ENCODE assay signal across 8 cellular contexts in genomic region chr18:13726972-13727331, GRCh38. TPM values are rescaled to one million over a fixed set of nuclear protein-coding genes. Genes with fewer than 3 reads are reported as not detected.
DNase-seq lines count a peak whose midpoint lies in the region; ATAC-seq and TF ChIP-seq lines count a peak whose summit lies in the region.

No MANE protein-coding gene starts in this region.

- H3K4me1 ChIP-seq in aorta (ENCODE audit: control insufficient read depth in 1 of 2, insufficient read depth in 2 of 2, low read length in 2 of 2) = peaks cover 0 to 3% of the 10 kb centered on the region in 2 donors

- H3K4me3 ChIP-seq in fibroblast of the aortic adventitia (ENCODE audit: low read depth, low read length) (peak overlapping the region; percentile 80), aorta (ENCODE audit: low read length in 2 of 2) (peak overlapping the region; percentile 71 to 90)

- H3K27ac ChIP-seq in aorta (ENCODE audit: low read depth in 1 of 2, low read length in 2 of 2) = peak overlapping the region; percentile 49 to 84

- peaks cover 57% of the 10 kb centered on the region for H3K36me3 Mint-ChIP-seq in activated T-cell treated with anti-CD3 and anti-CD28 coated beads, Interleukin-2, amount 50 U/mL, for 24 hours (ENCODE audit: low read depth)

- 0 to 1% methylated on average over 30 of the region's 30 CpGs for WGBS in aorta, 2 donors

- intact Hi-C loops in aorta (cut with DNase I) = loop anchor here in 1 of 2 donors (5.0 to 10.0 kb wide), 4 partner anchors 40 to 510 kb away; partner anchors contain the start of gene LDLRAD4

- H3K4me3 Mint-ChIP-seq in activated T-cell treated with anti-CD3 and anti-CD28 coated beads, Interleukin-2, amount 50 U/mL, for 24 hours = peak overlapping the region; percentile 97

- H3K27me3 Mint-ChIP-seq in activated T-cell treated with anti-CD3 and anti-CD28 coated beads, Interleukin-2, amount 50 U/mL, for 24 hours = no peaks in the 10 kb centered on the region

- DNase-seq in EL (peak; percentile 59), Kasumi-1 (lab: John Stamatoyannopoulos, UW) (peak; percentile 41 to 48), fibroblast of the aortic adventitia (ENCODE audit: low read depth) (no peak), occipital lobe (lab: John Stamatoyannopoulos, UW) (peak; percentile 37), aorta (peak; percentile 79 to 84)
- no peak for DNase-seq in activated T-cell treated with anti-CD3 and anti-CD28 coated beads, Interleukin-2, amount 50 U/mL, for 24 hours

- no peaks in the 10 kb centered on the region for H3K9me3 Mint-ChIP-seq in activated T-cell treated with anti-CD3 and anti-CD28 coated beads, Interleukin-2, amount 50 U/mL, for 24 hours

- no peaks in the 10 kb centered on the region for H3K9me3 ChIP-seq in aorta (ENCODE audit: control insufficient read depth, low read length)

- H3K4me1 Mint-ChIP-seq in activated T-cell treated with anti-CD3 and anti-CD28 coated beads, Interleukin-2, amount 50 U/mL, for 24 hours (ENCODE audit: low read depth) = peaks cover 64% of the 10 kb centered on the region

- peak; percentile 17 for ATAC-seq in GM21723 (IDR thresholded peaks at IDR 0.05; ENCODE audit: unreplicated experiment)
- ATAC-seq in aorta (ENCODE audit: low FRiP score) = peak; percentile 72
- ATAC-seq in GM18502 (IDR thresholded peaks at IDR 0.05; ENCODE audit: poor library complexity, unreplicated experiment) = no peak

- peak overlapping the region; percentile 99 for H3K27ac Mint-ChIP-seq in activated T-cell treated with anti-CD3 and anti-CD28 coated beads, Interleukin-2, amount 50 U/mL, for 24 hours

- no peak for TF ChIP-seq CTCF in fibroblast of the aortic adventitia (IDR thresholded peaks at IDR 0.05; ENCODE audit: insufficient read depth, low read length)

- no peaks in the 10 kb centered on the region for H3K36me3 ChIP-seq in aorta (ENCODE audit: control insufficient read depth in 1 of 2, insufficient read depth in 2 of 2, low read length in 1 of 2)

- no peaks in the 10 kb centered on the region for H3K27me3 ChIP-seq in aorta (ENCODE audit: control insufficient read depth in 1 of 2, insufficient read depth in 2 of 2, low read length in 1 of 2)

RNA-seq across cellular contexts. Expression of gene RNMT, which starts 0.5 kb away (rescaled TPM):
- 30.0 and 65.0 TPM in 2 replicates for total RNA-seq in fibroblast of the aortic adventitia (ENCODE audit: low replicate concordance)
- 55.2 TPM for total RNA-seq in occipital lobe
- total RNA-seq in aorta = 10 to 100 TPM; 25.3 to 30.2 TPM
- polyA plus RNA-seq in aorta = 1 to 10 TPM; 6.1 to 8.7 TPM

RNA-seq across cellular contexts. Expression of gene FAM210A, which starts 0.6 kb away (rescaled TPM):
- total RNA-seq in fibroblast of the aortic adventitia (ENCODE audit: low replicate concordance) = 6.2 and 24.5 TPM in 2 replicates
- 31.8 TPM for total RNA-seq in occipital lobe
- total RNA-seq in aorta = 10 to 100 TPM; 12.2 to 14.7 TPM
- polyA plus RNA-seq in aorta = 10 to 100 TPM in 1 of 2 donors, 1 to 10 TPM in 1; 3.5 to 10.3 TPM

Comparison
In these comparisons a context has a peak if more than half of its experiments do, and no peak if none do; other contexts are left out.
1. DNase-seq: peak in EL (single experiment), Kasumi-1 (2 of 2), occipital lobe (single experiment) and aorta (2 of 2); none in activated T-cell treated with anti-CD3 and anti-CD28 coated beads, Interleukin-2, amount 50 U/mL, for 24 hours (single experiment) and fibroblast of the aortic adventitia (single experiment).